ENCODE assay signal across 1 cellular context in genomic region chr14:23564181-23564812, GRCh38.
A peak's percentile ranks its signal among the peaks of the same experiment; 100 is the strongest.
TF ChIP-seq lines count a peak whose summit lies in the region.

No MANE protein-coding gene starts in this region.

TF ChIP-seq in H1, 55 proteins besides CTCF, POLR2A, EP300 and RAD21:
- no peak for TF ChIP-seq SIX5 (IDR thresholded peaks at IDR 0.05; ENCODE audit: low read depth, low read length)
- peak; percentile 12; the same call in 1 of the 2 replicates for TF ChIP-seq POLR2AphosphoS5 (IDR thresholded peaks at IDR 0.05; ENCODE audit: low read depth, low read length)
- TF ChIP-seq MAFK (IDR thresholded peaks at IDR 0.05; ENCODE audit: low read depth, low read length), result no peak
